8 cellular contexts compared by ENCODE assay signal in the genomic region with DNA sequence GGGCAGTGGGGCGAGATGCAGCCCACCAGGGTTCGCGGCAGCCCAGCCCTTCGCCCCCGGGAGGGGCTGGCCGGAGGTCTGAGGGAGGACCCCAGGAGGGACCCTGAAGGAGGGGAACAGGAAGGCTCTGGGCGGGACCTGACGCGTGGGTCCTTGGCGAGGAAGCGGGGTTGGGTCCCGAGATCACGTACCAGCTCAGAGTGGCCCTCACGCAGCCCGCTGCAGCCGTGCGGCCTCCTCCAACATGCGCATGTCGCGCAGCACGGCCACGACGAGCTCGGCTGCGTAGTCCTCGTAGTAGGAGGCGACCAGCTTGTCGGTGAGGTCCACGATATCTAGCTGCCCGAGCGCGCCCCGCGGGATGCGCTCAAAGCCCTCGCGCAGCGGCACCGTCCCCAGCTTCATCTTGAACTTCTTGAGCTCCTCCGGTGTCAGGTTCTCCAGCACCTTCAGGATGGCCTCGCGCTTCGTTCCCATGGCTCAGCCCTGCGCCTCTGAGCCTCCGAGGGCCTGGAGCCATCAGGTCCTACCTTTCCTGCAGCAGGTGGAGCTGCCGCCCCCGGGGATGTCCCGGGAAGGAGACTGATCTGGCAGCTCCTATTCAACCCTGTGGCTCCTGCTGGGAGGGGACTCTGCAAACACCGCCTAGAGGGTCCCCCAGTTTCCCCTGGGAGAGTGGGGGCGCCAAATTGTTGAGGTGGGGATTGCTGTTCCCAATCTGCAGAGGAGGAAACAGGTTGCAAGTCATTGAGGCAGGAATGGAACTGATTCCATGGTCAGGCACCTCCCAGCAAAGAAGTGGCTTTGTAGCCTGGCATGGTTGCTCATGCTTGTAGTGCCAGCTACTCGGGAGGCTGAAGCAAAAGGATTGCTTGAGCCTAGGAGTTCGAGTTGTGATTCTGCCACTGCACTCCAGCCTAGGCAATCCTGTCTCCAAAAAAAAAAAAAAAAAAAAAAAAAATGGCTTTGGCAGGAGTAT. TPM values are rescaled to one million over a fixed set of nuclear protein-coding genes. Genes with fewer than 3 reads are reported as not detected.
A peak's percentile ranks its signal among the peaks of the same experiment; 100 is the strongest.
DNase-seq lines count a peak whose midpoint lies in the region; ATAC-seq, FAIRE-seq and TF ChIP-seq lines count a peak whose summit lies in the region.

PYDC1 (minus strand) TSS at position 584 of the 979 bp plus-strand sequence; CDS start at position 477, 107 bp downstream.

- no peaks in the 10 kb centered on the region for H3K9me3 ChIP-seq in CD4-positive, alpha-beta T cell (ENCODE audit: control insufficient read depth, low read length)
- no peaks in the 10 kb centered on the region for H3K9me3 ChIP-seq in SK-N-MC (ENCODE audit: low read depth, low read length)
- no peaks in the 10 kb centered on the region for H3K9me3 ChIP-seq in endothelial cell of umbilical vein (replicated peaks; ENCODE audit: control insufficient read depth, insufficient read depth, low read length)
- no peaks in the 10 kb centered on the region for H3K9me3 ChIP-seq in ovary

- BruUV-seq in endothelial cell of umbilical vein (replicated peaks; lab: Mats Ljungman, UMichigan), result no TSS peak

- POLR2A ChIA-PET in CD4-positive, alpha-beta T cell (lab: Charles Lee), result interaction anchor here (0.6 to 1.8 kb wide), 3 partner anchors 14 to 403 kb away, joined by 4 to 15 read pairs (median 8); partner anchors contain the start of genes FUS and PYCARD
- POLR2A ChIA-PET in endothelial cell of umbilical vein (lab: Charles Lee), result interaction anchor here (1.6 kb wide), 1 partner anchor 16 kb away, joined by 5 read pairs; no protein-coding TSS in a partner anchor

- H3K4me3 ChIP-seq in SK-N-MC, result peak within 1 kb of the TSS; percentile 22; the same call in 1 of the 2 replicates
- H3K4me3 ChIP-seq in endothelial cell of umbilical vein (replicated peaks in 1 of 3; ENCODE audit: insufficient read depth in 1 of 3, low read depth in 1 of 3, low read length in 3 of 3), result no peak within 1 kb of the TSS
- no peak within 1 kb of the TSS for H3K4me3 ChIP-seq in ovary

- peak within 1 kb of the TSS; percentile 75 for H3K4me3 Mint-ChIP-seq in CD4-positive, alpha-beta T cell
- peak within 1 kb of the TSS; percentile 15 for H3K4me3 Mint-ChIP-seq in neural crest cell

- H3K27me3 ChIP-seq in CD4-positive, alpha-beta T cell (ENCODE audit: control insufficient read depth, insufficient read depth, low read length), result peaks cover 49% of the 10 kb centered on the region
- H3K27me3 ChIP-seq in endothelial cell of umbilical vein (ENCODE audit: control insufficient read depth in 2 of 2, insufficient read depth in 2 of 2, low read length in 2 of 2), result peaks cover 26 to 34% of the 10 kb centered on the region in 2 experiments
- no peaks in the 10 kb centered on the region for H3K27me3 ChIP-seq in ovary

- no peaks in the 10 kb centered on the region for H3K79me2 ChIP-seq in endothelial cell of umbilical vein (ENCODE audit: control insufficient read depth, insufficient read depth, low read length)

- 3 to 8% (median 5%) methylated on average over 52 of the region's 52 CpGs for WGBS in ovary, 3 donors

- FAIRE-seq in endothelial cell of umbilical vein (lab: Jason Lieb, UNC), result no peak

- H3K9ac ChIP-seq in SK-N-MC (ENCODE audit: insufficient read length) (no peak within 1 kb of the TSS), endothelial cell of umbilical vein (replicated peaks; ENCODE audit: extremely low read depth, insufficient read depth, low read length) (no peak within 1 kb of the TSS)

- TF ChIP-seq EP300 in ovary (IDR thresholded peaks at IDR 0.05), result no peak

- H3K4me1 ChIP-seq in endothelial cell of umbilical vein (ENCODE audit: control insufficient read depth, extremely low read depth, insufficient read depth, low read length), result no peaks in the 10 kb centered on the region
- peaks cover 14% of the 10 kb centered on the region for H3K4me1 ChIP-seq in ovary (ENCODE audit: insufficient read depth)

- H3K27me3 Mint-ChIP-seq in CD4-positive, alpha-beta T cell, result peaks cover 60% of the 10 kb centered on the region
- peaks cover 91% of the 10 kb centered on the region for H3K27me3 Mint-ChIP-seq in neural crest cell (ENCODE audit: low read depth)

- no peaks in the 10 kb centered on the region for H4K20me1 ChIP-seq in endothelial cell of umbilical vein (replicated peaks; ENCODE audit: control insufficient read depth, extremely low read depth, insufficient read depth, low read length)

- no peaks in the 10 kb centered on the region for H3K9me3 Mint-ChIP-seq in CD4-positive, alpha-beta T cell
- H3K9me3 Mint-ChIP-seq in neural crest cell, result no peaks in the 10 kb centered on the region

- no peak within 1 kb of the TSS for H3K27ac ChIP-seq in CD4-positive, alpha-beta T cell (ENCODE audit: low read depth, low read length)
- H3K27ac ChIP-seq in SK-N-MC (no peak within 1 kb of the TSS), endothelial cell of umbilical vein (ENCODE audit: insufficient read depth, low read depth, low read length) (no peak within 1 kb of the TSS), ovary (no peak within 1 kb of the TSS)

- CTCF ChIA-PET in CD4-positive, alpha-beta T cell (lab: Charles Lee), result no interaction called here
- CTCF ChIA-PET in endothelial cell of umbilical vein (lab: Charles Lee), result interaction anchor here (1.5 kb wide), 1 partner anchor 10 kb away, joined by 5 read pairs; no protein-coding TSS in a partner anchor

- peaks cover 16% of the 10 kb centered on the region for H3K4me1 Mint-ChIP-seq in CD4-positive, alpha-beta T cell (ENCODE audit: low read depth)
- H3K4me1 Mint-ChIP-seq in neural crest cell, result peaks cover 8% of the 10 kb centered on the region

- no peaks in the 10 kb centered on the region for H3K9me1 ChIP-seq in endothelial cell of umbilical vein (replicated peaks; ENCODE audit: control insufficient read depth, extremely low read depth, insufficient read depth, low read length)

- no peak within 1 kb of the TSS for H3K27ac Mint-ChIP-seq in CD4-positive, alpha-beta T cell
- no peak within 1 kb of the TSS for H3K27ac Mint-ChIP-seq in neural crest cell (ENCODE audit: unreplicated experiment)

- no peak for TF ChIP-seq CTCF in CD4-positive, alpha-beta T cell (IDR thresholded peaks at IDR 0.05)
- no peak for TF ChIP-seq CTCF in endothelial cell of umbilical vein (IDR thresholded peaks at IDR 0.05; ENCODE audit: extremely low read depth in 1 of 2, insufficient read depth in 1 of 2, low read depth in 1 of 2, low read length in 2 of 2)
- TF ChIP-seq CTCF in neural crest cell (conservative IDR thresholded peaks at IDR 0.05), result no peak
- no peak for TF ChIP-seq CTCF in ovary (IDR thresholded peaks at IDR 0.05)

- H3K36me3 ChIP-seq in SK-N-MC (ENCODE audit: insufficient read depth, low read length), result no peaks in the 10 kb centered on the region
- no peaks in the 10 kb centered on the region for H3K36me3 ChIP-seq in endothelial cell of umbilical vein (ENCODE audit: control insufficient read depth in 2 of 2, extremely low read depth in 1 of 2, insufficient read depth in 2 of 2, low read length in 2 of 2)
- no peaks in the 10 kb centered on the region for H3K36me3 ChIP-seq in ovary

- intact Hi-C loops in CD4-positive, alpha-beta T cell (cut with DNase I, micrococcal nuclease), result no loop called here
- intact Hi-C loops in endothelial cell of umbilical vein (cut with micrococcal nuclease) (no loop called here), ovary (cut with DNase I) (loop anchor here in 1 of 4 donors (10.0 kb wide), 1 partner anchor 478 kb away; no protein-coding TSS in a partner anchor)

- no peak for ATAC-seq in CD4-positive, alpha-beta T cell (ENCODE audit: poor library complexity)
- ATAC-seq in HG02623 (IDR thresholded peaks at IDR 0.05; ENCODE audit: unreplicated experiment), result no peak
- ATAC-seq in HG03521 (IDR thresholded peaks at IDR 0.05; ENCODE audit: unreplicated experiment), result no peak

- no peaks in the 10 kb centered on the region for H3K36me3 Mint-ChIP-seq in CD4-positive, alpha-beta T cell (ENCODE audit: low read depth)
- no peaks in the 10 kb centered on the region for H3K36me3 Mint-ChIP-seq in neural crest cell (ENCODE audit: low read depth)

- H3K4me2 ChIP-seq in endothelial cell of umbilical vein (ENCODE audit: insufficient read depth, low read length), result no peak within 1 kb of the TSS

- no peak for DNase-seq in CD4-positive, alpha-beta T cell
- DNase-seq in SK-N-MC (ENCODE audit: low read depth, low spot score) (no peak), endothelial cell of umbilical vein (ENCODE audit: low read depth, low spot score) (no peak), neural crest cell (ENCODE audit: low read depth, low spot score) (no peak), DMS53 treated with DMSO at 0.1 percent for 48 hours (lab: John Stamatoyannopoulos, UW; ENCODE audit: unreplicated experiment) (no peak), ovary (no peak)

- dilution Hi-C loops in endothelial cell of umbilical vein (cut with MboI; ENCODE audit: extremely low pct_ligation_motif_present, low sequenced_read_pairs), result no loop called here

- H2AFZ ChIP-seq in endothelial cell of umbilical vein (ENCODE audit: low read depth, low read length), result no peak within 1 kb of the TSS

- TF ChIP-seq POLR2A in endothelial cell of umbilical vein (IDR thresholded peaks at IDR 0.05; ENCODE audit: low read depth, low read length) (no peak), ovary (IDR thresholded peaks at IDR 0.05) (no peak)

TF ChIP-seq in endothelial cell of umbilical vein, 7 proteins besides CTCF, POLR2A, EP300 and RAD21:
- peak; percentile 85 for TF ChIP-seq EZH2 (IDR thresholded peaks at IDR 0.05; ENCODE audit: borderline replicate concordance, low read depth, low read length, severe bottlenecking)
- TF ChIP-seq FOS (IDR thresholded peaks at IDR 0.05; ENCODE audit: borderline replicate concordance, insufficient read depth, low read length), result no peak

RNA-seq across cellular contexts. Expression of gene PYDC1, which starts in this region (rescaled TPM):
- total RNA-seq in CD4-positive, alpha-beta T cell, result not detected
- not detected in 2 replicates for total RNA-seq in endothelial cell of umbilical vein
- not detected in 2 replicates for polyA plus RNA-seq in endothelial cell of umbilical vein
- not detected in 2 replicates for polyA plus RNA-seq in endothelial cell of umbilical vein (2011; cell fraction: cytosol; rRNA removed)
- not detected in 2 replicates for polyA plus RNA-seq in endothelial cell of umbilical vein (2011; cell fraction: nucleus; rRNA removed)
- not detected in 2 replicates for polyA plus RNA-seq in endothelial cell of umbilical vein (2012)
- polyA minus RNA-seq in endothelial cell of umbilical vein, result not detected in 2 replicates
- not detected for polyA minus RNA-seq in endothelial cell of umbilical vein (2011; cell fraction: cytosol; rRNA and poly(A)+ RNA removed)
- polyA minus RNA-seq in endothelial cell of umbilical vein (2011; cell fraction: nucleus; rRNA and poly(A)+ RNA removed), result not detected in 2 replicates
- total RNA-seq in neural crest cell, result not detected in 2 replicates
- total RNA-seq in ovary, result not detected
- polyA plus RNA-seq in ovary, result not detected
